1 cellular context compared by ENCODE assay signal in genomic region chr6:106830930-106831329, GRCh38.
TF ChIP-seq lines count a peak whose summit lies in the region.

No MANE protein-coding gene starts in this region.

TF ChIP-seq in K562, 482 proteins besides CTCF, POLR2A, EP300 and RAD21 (continued from another document and continues in another):
- TF ChIP-seq, protein P1, sequence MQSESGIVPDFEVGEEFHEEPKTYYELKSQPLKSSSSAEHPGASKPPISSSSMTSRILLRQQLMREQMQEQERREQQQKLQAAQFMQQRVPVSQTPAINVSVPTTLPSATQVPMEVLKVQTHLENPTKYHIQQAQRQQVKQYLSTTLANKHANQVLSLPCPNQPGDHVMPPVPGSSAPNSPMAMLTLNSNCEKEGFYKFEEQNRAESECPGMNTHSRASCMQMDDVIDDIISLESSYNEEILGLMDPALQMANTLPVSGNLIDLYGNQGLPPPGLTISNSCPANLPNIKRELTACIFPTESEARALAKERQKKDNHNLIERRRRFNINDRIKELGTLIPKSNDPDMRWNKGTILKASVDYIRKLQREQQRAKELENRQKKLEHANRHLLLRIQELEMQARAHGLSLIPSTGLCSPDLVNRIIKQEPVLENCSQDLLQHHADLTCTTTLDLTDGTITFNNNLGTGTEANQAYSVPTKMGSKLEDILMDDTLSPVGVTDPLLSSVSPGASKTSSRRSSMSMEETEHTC (IDR thresholded peaks at IDR 0.05): no peak
- TF ChIP-seq ZNF354B (CRISPR knock-in tag; IDR thresholded peaks at IDR 0.05) (0 out of 2 replicates have a peak, but pooled peaks have one; percentile 38), TFAM (CRISPR knock-in tag; conservative IDR thresholded peaks at IDR 0.05) (no peak), ZNF79 (CRISPR knock-in tag; IDR thresholded peaks at IDR 0.05; ENCODE audit: low read depth) (peak; percentile 75), ZNF239 (CRISPR knock-in tag; IDR thresholded peaks at IDR 0.05) (peak; percentile 76), ZNF766 (CRISPR knock-in tag; conservative IDR thresholded peaks at IDR 0.05) (peak; percentile 81), ZNF133 (CRISPR knock-in tag; IDR thresholded peaks at IDR 0.05) (peak; percentile 74; the same call in 1 of the 2 replicates), RCOR1 (IDR thresholded peaks at IDR 0.05; ENCODE audit: borderline replicate concordance in 1 of 2, low read depth in 2 of 2, low read length in 2 of 2) (no peak), ZBTB9 (CRISPR knock-in tag; IDR thresholded peaks at IDR 0.05) (0 out of 2 replicates have a peak, but pooled peaks have one; percentile 17), GMEB1 (CRISPR knock-in tag; IDR thresholded peaks at IDR 0.05) (peak; percentile 38; the same call in 1 of the 2 replicates), SIN3B (IDR thresholded peaks at IDR 0.05; ENCODE audit: low read depth) (no peak), ELF2 (CRISPR knock-in tag; IDR thresholded peaks at IDR 0.05) (peak; percentile 69; the same call in 1 of the 2 replicates), SRSF9 (IDR thresholded peaks at IDR 0.05; ENCODE audit: borderline replicate concordance, low read depth, low read length) (no peak), STAT5B (CRISPR knock-in tag; IDR thresholded peaks at IDR 0.05) (no peak), NEUROD1 (IDR thresholded peaks at IDR 0.05; ENCODE audit: borderline replicate concordance, low read depth, low read length, partially characterized antibody) (no peak), ZNF586 (CRISPR knock-in tag; conservative IDR thresholded peaks at IDR 0.05) (0 out of 2 replicates have a peak, but pooled peaks have one; percentile 62), ZNF668 (CRISPR knock-in tag; IDR thresholded peaks at IDR 0.05) (peak; percentile 57; the same call in 1 of the 2 replicates), THRAP3 (IDR thresholded peaks at IDR 0.05; ENCODE audit: borderline replicate concordance) (no peak), SMAD3 (CRISPR knock-in tag; conservative IDR thresholded peaks at IDR 0.05) (peak; percentile 56; the same call in 1 of the 2 replicates), KAT8 (IDR thresholded peaks at IDR 0.05; ENCODE audit: low read depth) (no peak), HNRNPUL1 (IDR thresholded peaks at IDR 0.05; ENCODE audit: low read length) (no peak), FOXK1 (CRISPR knock-in tag; IDR thresholded peaks at IDR 0.05; ENCODE audit: borderline replicate concordance) (no peak), SMARCE1 (IDR thresholded peaks at IDR 0.05) (no peak), ZNF551 (CRISPR knock-in tag; IDR thresholded peaks at IDR 0.05) (no peak), ZNF639 (CRISPR knock-in tag; conservative IDR thresholded peaks at IDR 0.05 in 1 of 2, IDR thresholded peaks at IDR 0.05 in 1 of 2) (peak in 1 of 2 experiments; percentile 88; a peak in 2 of 4 replicates), SNRNP70 (optimal IDR thresholded peaks at IDR 0.05; ENCODE audit: low read depth, low read length) (no peak), ZNF76 (CRISPR knock-in tag; IDR thresholded peaks at IDR 0.05; ENCODE audit: borderline replicate concordance) (peak; percentile 23; the same call in 1 of the 2 replicates), ZBTB17 (CRISPR knock-in tag; IDR thresholded peaks at IDR 0.05) (peak; percentile 55; the same call in 1 of the 2 replicates), DDX20 (tag; IDR thresholded peaks at IDR 0.05; ENCODE audit: low read depth) (peak; percentile 86), DMBX1 (CRISPR knock-in tag; IDR thresholded peaks at IDR 0.05; ENCODE audit: borderline replicate concordance) (peak; percentile 44; the same call in 1 of the 2 replicates), RBM25 (IDR thresholded peaks at IDR 0.05; ENCODE audit: low read depth, low read length, severe bottlenecking) (no peak), ZNF644 (tag; IDR thresholded peaks at IDR 0.05; ENCODE audit: low read depth) (peak; percentile 71; the same call in 1 of the 2 replicates), PTTG1 (tag; IDR thresholded peaks at IDR 0.05; ENCODE audit: low read depth) (peak; percentile 80), NR2C2 (CRISPR knock-in tag; IDR thresholded peaks at IDR 0.05) (no peak), NR2C2 (tag; IDR thresholded peaks at IDR 0.05) (peak; percentile 39; the same call in 1 of the 2 replicates), CXXC5 (CRISPR knock-in tag; IDR thresholded peaks at IDR 0.05) (peak; percentile 53), TEAD2 (tag; IDR thresholded peaks at IDR 0.05) (peak; percentile 84), ERF (CRISPR knock-in tag; IDR thresholded peaks at IDR 0.05) (peak; percentile 38; the same call in 1 of the 2 replicates), ARID2 (IDR thresholded peaks at IDR 0.05) (no peak), KLF6 (CRISPR knock-in tag; IDR thresholded peaks at IDR 0.05; ENCODE audit: borderline replicate concordance) (peak; percentile 93), PTRF (tag; IDR thresholded peaks at IDR 0.05) (peak; percentile 91), ATF6 (CRISPR knock-in tag; IDR thresholded peaks at IDR 0.05) (no peak), ZSCAN32 (CRISPR knock-in tag; IDR thresholded peaks at IDR 0.05) (0 out of 2 replicates have a peak, but pooled peaks have one; percentile 17), HIVEP1 (CRISPR knock-in tag; IDR thresholded peaks at IDR 0.05) (peak; percentile 83; the same call in 1 of the 2 replicates)
- TF ChIP-seq, protein P2, sequence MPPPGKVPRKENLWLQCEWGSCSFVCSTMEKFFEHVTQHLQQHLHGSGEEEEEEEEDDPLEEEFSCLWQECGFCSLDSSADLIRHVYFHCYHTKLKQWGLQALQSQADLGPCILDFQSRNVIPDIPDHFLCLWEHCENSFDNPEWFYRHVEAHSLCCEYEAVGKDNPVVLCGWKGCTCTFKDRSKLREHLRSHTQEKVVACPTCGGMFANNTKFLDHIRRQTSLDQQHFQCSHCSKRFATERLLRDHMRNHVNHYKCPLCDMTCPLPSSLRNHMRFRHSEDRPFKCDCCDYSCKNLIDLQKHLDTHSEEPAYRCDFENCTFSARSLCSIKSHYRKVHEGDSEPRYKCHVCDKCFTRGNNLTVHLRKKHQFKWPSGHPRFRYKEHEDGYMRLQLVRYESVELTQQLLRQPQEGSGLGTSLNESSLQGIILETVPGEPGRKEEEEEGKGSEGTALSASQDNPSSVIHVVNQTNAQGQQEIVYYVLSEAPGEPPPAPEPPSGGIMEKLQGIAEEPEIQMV (tag; conservative IDR thresholded peaks at IDR 0.05; ENCODE audit: low read depth): peak; percentile 84
- TF ChIP-seq, protein P3, sequence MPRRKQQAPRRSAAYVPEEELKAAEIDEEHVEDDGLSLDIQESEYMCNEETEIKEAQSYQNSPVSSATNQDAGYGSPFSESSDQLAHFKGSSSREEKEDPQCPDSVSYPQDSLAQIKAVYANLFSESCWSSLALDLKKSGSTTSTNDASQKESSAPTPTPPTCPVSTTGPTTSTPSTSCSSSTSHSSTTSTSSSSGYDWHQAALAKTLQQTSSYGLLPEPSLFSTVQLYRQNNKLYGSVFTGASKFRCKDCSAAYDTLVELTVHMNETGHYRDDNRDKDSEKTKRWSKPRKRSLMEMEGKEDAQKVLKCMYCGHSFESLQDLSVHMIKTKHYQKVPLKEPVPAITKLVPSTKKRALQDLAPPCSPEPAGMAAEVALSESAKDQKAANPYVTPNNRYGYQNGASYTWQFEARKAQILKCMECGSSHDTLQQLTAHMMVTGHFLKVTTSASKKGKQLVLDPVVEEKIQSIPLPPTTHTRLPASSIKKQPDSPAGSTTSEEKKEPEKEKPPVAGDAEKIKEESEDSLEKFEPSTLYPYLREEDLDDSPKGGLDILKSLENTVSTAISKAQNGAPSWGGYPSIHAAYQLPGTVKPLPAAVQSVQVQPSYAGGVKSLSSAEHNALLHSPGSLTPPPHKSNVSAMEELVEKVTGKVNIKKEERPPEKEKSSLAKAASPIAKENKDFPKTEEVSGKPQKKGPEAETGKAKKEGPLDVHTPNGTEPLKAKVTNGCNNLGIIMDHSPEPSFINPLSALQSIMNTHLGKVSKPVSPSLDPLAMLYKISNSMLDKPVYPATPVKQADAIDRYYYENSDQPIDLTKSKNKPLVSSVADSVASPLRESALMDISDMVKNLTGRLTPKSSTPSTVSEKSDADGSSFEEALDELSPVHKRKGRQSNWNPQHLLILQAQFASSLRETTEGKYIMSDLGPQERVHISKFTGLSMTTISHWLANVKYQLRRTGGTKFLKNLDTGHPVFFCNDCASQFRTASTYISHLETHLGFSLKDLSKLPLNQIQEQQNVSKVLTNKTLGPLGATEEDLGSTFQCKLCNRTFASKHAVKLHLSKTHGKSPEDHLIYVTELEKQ (CRISPR knock-in tag; IDR thresholded peaks at IDR 0.05): peak; percentile 68; the same call in 1 of the 2 replicates
- TF ChIP-seq, protein P4, sequence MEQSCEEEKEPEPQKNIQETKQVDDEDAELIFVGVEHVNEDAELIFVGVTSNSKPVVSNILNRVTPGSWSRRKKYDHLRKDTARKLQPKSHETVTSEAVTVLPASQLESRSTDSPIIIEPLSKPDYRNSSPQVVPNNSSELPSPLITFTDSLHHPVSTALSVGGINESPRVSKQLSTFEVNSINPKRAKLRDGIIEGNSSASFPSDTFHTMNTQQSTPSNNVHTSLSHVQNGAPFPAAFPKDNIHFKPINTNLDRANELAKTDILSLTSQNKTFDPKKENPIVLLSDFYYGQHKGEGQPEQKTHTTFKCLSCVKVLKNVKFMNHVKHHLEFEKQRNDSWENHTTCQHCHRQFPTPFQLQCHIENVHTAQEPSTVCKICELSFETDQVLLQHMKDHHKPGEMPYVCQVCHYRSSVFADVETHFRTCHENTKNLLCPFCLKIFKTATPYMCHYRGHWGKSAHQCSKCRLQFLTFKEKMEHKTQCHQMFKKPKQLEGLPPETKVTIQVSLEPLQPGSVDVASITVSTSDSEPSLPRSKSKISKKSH (CRISPR knock-in tag; IDR thresholded peaks at IDR 0.05): no peak
- TF ChIP-seq, protein P5, sequence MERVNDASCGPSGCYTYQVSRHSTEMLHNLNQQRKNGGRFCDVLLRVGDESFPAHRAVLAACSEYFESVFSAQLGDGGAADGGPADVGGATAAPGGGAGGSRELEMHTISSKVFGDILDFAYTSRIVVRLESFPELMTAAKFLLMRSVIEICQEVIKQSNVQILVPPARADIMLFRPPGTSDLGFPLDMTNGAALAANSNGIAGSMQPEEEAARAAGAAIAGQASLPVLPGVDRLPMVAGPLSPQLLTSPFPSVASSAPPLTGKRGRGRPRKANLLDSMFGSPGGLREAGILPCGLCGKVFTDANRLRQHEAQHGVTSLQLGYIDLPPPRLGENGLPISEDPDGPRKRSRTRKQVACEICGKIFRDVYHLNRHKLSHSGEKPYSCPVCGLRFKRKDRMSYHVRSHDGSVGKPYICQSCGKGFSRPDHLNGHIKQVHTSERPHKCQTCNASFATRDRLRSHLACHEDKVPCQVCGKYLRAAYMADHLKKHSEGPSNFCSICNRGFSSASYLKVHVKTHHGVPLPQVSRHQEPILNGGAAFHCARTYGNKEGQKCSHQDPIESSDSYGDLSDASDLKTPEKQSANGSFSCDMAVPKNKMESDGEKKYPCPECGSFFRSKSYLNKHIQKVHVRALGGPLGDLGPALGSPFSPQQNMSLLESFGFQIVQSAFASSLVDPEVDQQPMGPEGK (CRISPR knock-in tag; IDR thresholded peaks at IDR 0.05; ENCODE audit: borderline replicate concordance): no peak
- TF ChIP-seq, protein P6, sequence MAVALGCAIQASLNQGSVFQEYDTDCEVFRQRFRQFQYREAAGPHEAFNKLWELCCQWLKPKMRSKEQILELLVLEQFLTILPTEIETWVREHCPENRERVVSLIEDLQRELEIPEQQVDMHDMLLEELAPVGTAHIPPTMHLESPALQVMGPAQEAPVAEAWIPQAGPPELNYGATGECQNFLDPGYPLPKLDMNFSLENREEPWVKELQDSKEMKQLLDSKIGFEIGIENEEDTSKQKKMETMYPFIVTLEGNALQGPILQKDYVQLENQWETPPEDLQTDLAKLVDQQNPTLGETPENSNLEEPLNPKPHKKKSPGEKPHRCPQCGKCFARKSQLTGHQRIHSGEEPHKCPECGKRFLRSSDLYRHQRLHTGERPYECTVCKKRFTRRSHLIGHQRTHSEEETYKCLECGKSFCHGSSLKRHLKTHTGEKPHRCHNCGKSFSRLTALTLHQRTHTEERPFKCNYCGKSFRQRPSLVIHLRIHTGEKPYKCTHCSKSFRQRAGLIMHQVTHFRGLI (CRISPR knock-in tag; IDR thresholded peaks at IDR 0.05): peak; percentile 80; the same call in 1 of the 2 replicates
